Comparison of ENCODE assay signal across 31 cellular contexts in the genomic region with DNA sequence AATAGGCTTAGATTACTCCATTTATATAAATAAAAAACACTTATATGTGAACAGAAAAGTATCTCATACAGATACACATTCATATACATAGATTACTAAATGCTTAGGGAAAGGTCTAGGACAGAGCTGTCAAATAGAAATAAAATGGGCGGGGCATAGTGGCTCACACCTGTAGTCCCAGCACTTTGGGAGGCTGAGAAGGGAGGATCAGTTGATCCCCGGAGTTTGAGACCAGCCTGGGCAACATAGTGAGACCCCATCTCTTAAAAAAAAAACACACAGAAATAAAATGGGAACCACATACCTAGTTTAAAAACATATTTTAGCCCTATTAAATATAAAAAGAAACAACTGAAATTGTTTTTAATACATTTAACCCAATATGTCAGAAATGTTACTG.
"Had no signal": no experiment of that assay in that cellular context is flagged by ENCODE, and none has a peak within 500 bp of the region (broad histone marks: within the 10 kb centered on the region; RNA-seq: fewer than 3 reads in every experiment).

No MANE protein-coding gene starts in this region.

- H3K9me3 Mint-ChIP-seq: natural killer cell; nephron; neural progenitor cell; stimulated activated memory B cell treated with anti-CD40 and anti-IgM and Interleukin-4, amounts not matched to agents 10 μg/mL and 1 μg/mL and 100 μg/mL, for 72 hours; stimulated activated naive CD8-positive, alpha-beta T cell treated with anti-CD3 and anti-CD28 coated beads, Interleukin-15, amount 100 ng/mL, for 72 hours; type B pancreatic cell had no signal

- H3K27ac Mint-ChIP-seq: natural killer cell; nephron; neural progenitor cell; progenitor cell of endocrine pancreas; stimulated activated memory B cell treated with anti-CD40 and anti-IgM and Interleukin-4, amounts not matched to agents 10 μg/mL and 1 μg/mL and 100 μg/mL, for 72 hours; stimulated activated naive CD8-positive, alpha-beta T cell treated with anti-CD3 and anti-CD28 coated beads, Interleukin-15, amount 100 ng/mL, for 72 hours; type B pancreatic cell had no signal

- H3K4me3 ChIP-seq: neural progenitor cell, ovary, psoas muscle, skin epidermis, smooth muscle cell, spleen, suprapubic skin, testis, tibial artery, transverse colon, upper lobe of right lung, uterus had no signal

- H3K4me2 ChIP-seq: neural progenitor cell, smooth muscle cell had no signal

- H3K9ac ChIP-seq: neural progenitor cell, parathyroid adenoma had no signal

- H2AFZ ChIP-seq: neural progenitor cell, parathyroid adenoma had no signal

- H3K27me3 Mint-ChIP-seq: progenitor cell of endocrine pancreas, type B pancreatic cell had no signal

- H3K4me3 Mint-ChIP-seq: natural killer cell; nephron; neural progenitor cell; stimulated activated memory B cell treated with anti-CD40 and anti-IgM and Interleukin-4, amounts not matched to agents 10 μg/mL and 1 μg/mL and 100 μg/mL, for 72 hours; stimulated activated naive CD8-positive, alpha-beta T cell treated with anti-CD3 and anti-CD28 coated beads, Interleukin-15, amount 100 ng/mL, for 72 hours; type B pancreatic cell had no signal

- ATAC-seq: natural killer cell; psoas muscle; right cardiac atrium; sciatic nerve; stimulated activated memory B cell treated with anti-CD40 and anti-IgM and Interleukin-4, amounts not matched to agents 10 μg/mL and 1 μg/mL and 100 μg/mL, for 72 hours; stimulated activated naive CD8-positive, alpha-beta T cell treated with anti-CD3 and anti-CD28 coated beads, Interleukin-15, amount 100 ng/mL, for 72 hours; stimulated activated naive CD8-positive, alpha-beta T cell treated with anti-CD3 and anti-CD28 coated beads, Interleukin-15, Interleukin-2, amounts not matched to agents 100 U/mL and 50 U/mL, for 24 hours; upper lobe of right lung had no signal

- DNase-seq: natural killer cell; occipital lobe; ovary; posterior cingulate gyrus; psoas muscle; right cardiac atrium; spleen; stimulated activated CD4-positive, alpha-beta T cell treated with anti-CD3 and anti-CD28 coated beads, Interleukin-12 subunit alpha, Interleukin-12 subunit beta, amount 100 ng/mL, for 4 hours; stimulated activated CD4-positive, alpha-beta T cell treated with anti-CD3 and anti-CD28 coated beads, Interleukin-1b, Interleukin-23, amount 100 ng/mL, for 48 hours; stimulated activated CD4-positive, alpha-beta T cell treated with anti-CD3 and anti-CD28 coated beads, Interleukin-4, amount 100 ng/mL, for 1 hour; stimulated activated CD4-positive, alpha-beta T cell treated with anti-CD3 and anti-CD28 coated beads, Interleukin-4, amount 100 ng/mL, for 4 hours; stimulated activated CD8-positive, alpha-beta memory T cell treated with anti-CD3 and anti-CD28 coated beads, Interleukin-4, amount 100 ng/mL, for 48 hours; stimulated activated naive CD4-positive, alpha-beta T cell; stimulated activated naive CD8-positive, alpha-beta T cell treated with anti-CD3 and anti-CD28 coated beads, Interleukin-15, amount 100 ng/mL, for 72 hours; stimulated activated naive CD8-positive, alpha-beta T cell treated with anti-CD3 and anti-CD28 coated beads, Interleukin-15, Interleukin-2, amounts not matched to agents 100 U/mL and 50 U/mL, for 24 hours; substantia nigra; testis; tibial artery; transverse colon; upper lobe of right lung; uterus had no signal

- H3K9me3 ChIP-seq: ovary, psoas muscle, spleen, suprapubic skin, testis, tibial artery, transverse colon, upper lobe of right lung, uterus had no signal

- H3K36me3 ChIP-seq: neural progenitor cell, ovary, suprapubic skin, tibial artery, transverse colon, uterus had no signal

- H3K4me1 ChIP-seq: parathyroid adenoma, uterus had no signal

- H3K27ac ChIP-seq: neural progenitor cell, ovary, parathyroid adenoma, psoas muscle, skin epidermis, spleen, suprapubic skin, testis, tibial artery, transverse colon, upper lobe of right lung, uterus had no signal

- H3K27me3 ChIP-seq: neural progenitor cell, ovary, suprapubic skin, testis, tibial artery, transverse colon, upper lobe of right lung, uterus had no signal
